In genomic region chr20:63701329-63702035, GRCh38 we compare ENCODE assay signal across 1 cellular context.
A peak's percentile ranks its signal among the peaks of the same experiment; 100 is the strongest.
TF ChIP-seq lines count a peak whose summit lies in the region.

No MANE protein-coding gene starts in this region.

TF ChIP-seq in HepG2, 621 proteins besides CTCF, POLR2A, EP300 and RAD21:
- TF ChIP-seq NR2F1 (CRISPR knock-in tag; IDR thresholded peaks at IDR 0.05) (no peak), ZNF768 (CRISPR knock-in tag; IDR thresholded peaks at IDR 0.05) (peak; percentile 10; the same call in 1 of the 2 replicates), POLR2G (IDR thresholded peaks at IDR 0.05; ENCODE audit: low read depth, low read length) (peak; percentile 15; the same call in 1 of the 2 replicates), RXRA (CRISPR knock-in tag; IDR thresholded peaks at IDR 0.05) (0 out of 2 replicates have a peak, but pooled peaks have one; percentile 7), REXO4 (CRISPR knock-in tag; IDR thresholded peaks at IDR 0.05; ENCODE audit: borderline replicate concordance) (no peak), PCBP1 (IDR thresholded peaks at IDR 0.05; ENCODE audit: borderline replicate concordance, low read depth, low read length) (peak; percentile 89; the same call in 1 of the 2 replicates), ZNF740 (CRISPR knock-in tag; IDR thresholded peaks at IDR 0.05) (peak; percentile 73; the same call in 1 of the 2 replicates), ZFP90 (CRISPR knock-in tag; IDR thresholded peaks at IDR 0.05; ENCODE audit: borderline replicate concordance) (no peak), AGO2 (optimal IDR thresholded peaks at IDR 0.05; ENCODE audit: low read depth, low read length) (peak; percentile 97), ZBTB8A (CRISPR knock-in tag; IDR thresholded peaks at IDR 0.05; ENCODE audit: borderline replicate concordance, low read depth) (no peak), TBX3 (IDR thresholded peaks at IDR 0.05; ENCODE audit: borderline replicate concordance) (no peak), AKAP8 (CRISPR knock-in tag; IDR thresholded peaks at IDR 0.05) (peak; percentile 67; the same call in 1 of the 2 replicates), ZNF574 (CRISPR knock-in tag; IDR thresholded peaks at IDR 0.05) (0 out of 2 replicates have a peak, but pooled peaks have one; percentile 5), RBFOX2 (IDR thresholded peaks at IDR 0.05; ENCODE audit: low read depth, low read length) (peak; percentile 47)
